ENCODE assay signal across 21 cellular contexts in genomic region chr22:45154383-45154782, GRCh38. TPM values are rescaled to one million over a fixed set of nuclear protein-coding genes. Genes with fewer than 3 reads are reported as not detected.
DNase-seq lines count a peak whose midpoint lies in the region; ATAC-seq, FAIRE-seq and TF ChIP-seq lines count a peak whose summit lies in the region.
"Had no signal": no experiment of that assay in that cellular context is flagged by ENCODE, and none has a peak within 500 bp of the region (broad histone marks: within the 10 kb centered on the region; RNA-seq: fewer than 3 reads in every experiment).

No MANE protein-coding gene starts in this region.

- H3K4me2 ChIP-seq in K562 (ENCODE audit: insufficient read depth, low read length): no peak overlapping the region

- 61% methylated on average over 3 of the region's 3 CpGs for WGBS in K562 (ENCODE audit: insufficient coverage, low coverage, missing lambda C conversion rate)

- peaks cover 2% of the 10 kb centered on the region; the same call in 1 of the 2 replicates for H3K27me3 Mint-ChIP-seq in HFFc6 (ENCODE audit: insufficient read depth)

- H3K9ac ChIP-seq in K562 (ENCODE audit: insufficient read depth in 1 of 2, low read depth in 2 of 2, low read length in 2 of 2): no peak overlapping the region

- no TSS peak for BruUV-seq in K562 (replicated peaks; lab: Mats Ljungman, UMichigan)

- no peaks in the 10 kb centered on the region for H3K9me1 ChIP-seq in K562 (ENCODE audit: control insufficient read depth, insufficient read depth, low read length)

- H3K27me3 ChIP-seq in ACC112 (ENCODE audit: insufficient read depth, low read length): no peaks in the 10 kb centered on the region
- H3K27me3 ChIP-seq in K562 (ENCODE audit: control insufficient read depth in 2 of 2, insufficient read depth in 2 of 2, low read length in 2 of 2): no peaks in the 10 kb centered on the region
- H3K27me3 ChIP-seq: esophagus squamous epithelium had no signal

- H3K79me2 ChIP-seq in ACC112 (ENCODE audit: control insufficient read depth, insufficient read depth, low read length, unreplicated experiment) (peaks cover 21% of the 10 kb centered on the region), K562 (ENCODE audit: control insufficient read depth, insufficient read depth, low read length) (peaks cover 9% of the 10 kb centered on the region; the same call in 1 of the 3 replicates)

- peaks cover 20% of the 10 kb centered on the region for H3K4me1 ChIP-seq in ACC112 (ENCODE audit: control insufficient read depth, insufficient read depth, low read length, unreplicated experiment)
- no peaks in the 10 kb centered on the region; a peak in 1 of 5 replicates for H3K4me1 ChIP-seq in K562 (replicated peaks in 1 of 2; ENCODE audit: control insufficient read depth in 2 of 2, insufficient read depth in 2 of 2, low read length in 2 of 2)

- peak; percentile 50 for DNase-seq in HFFc6
- no peak for DNase-seq in K562 (ENCODE audit: extremely low read depth in 1 of 4, low spot score in 3 of 4)
- peak; percentile 86 for DNase-seq in iris pigment epithelial cell (ENCODE audit: low read depth)
- DNase-seq in DMS114 treated with DMSO at 0.1 percent for 48 hours (lab: John Stamatoyannopoulos, UW; ENCODE audit: unreplicated experiment): no peak
- DNase-seq: activated CD4-positive, alpha-beta T cell treated with anti-CD3 and anti-CD28 coated beads for 4 hours; esophagus squamous epithelium; GOT3; NCI-H1092; NCI-H524 treated with DMSO at 0.1 percent for 48 hours; occipital lobe; OCI-M1; right cardiac atrium; stimulated activated CD4-positive, alpha-beta T cell treated with anti-CD3 and anti-CD28 coated beads, Interleukin-1b, Interleukin-23, amount 100 ng/mL, for 48 hours; T1000 had no signal

- ATAC-seq in K562 (no peak), GM19397 (IDR thresholded peaks at IDR 0.05; ENCODE audit: unreplicated experiment) (no peak), GM21390 (IDR thresholded peaks at IDR 0.05; ENCODE audit: unreplicated experiment) (no peak), HG03469 (IDR thresholded peaks at IDR 0.05; ENCODE audit: unreplicated experiment) (no peak)
- ATAC-seq: left lobe of liver, right cardiac atrium had no signal

- FAIRE-seq in K562 (lab: Jason Lieb, UNC): no peak
- FAIRE-seq: G401.6, urothelium cell line had no signal

- in situ Hi-C loops in K562 (cut with MboI): loop anchor here (10.0 kb wide), 1 partner anchor 50 kb away; no protein-coding TSS in a partner anchor

- no peak for TF ChIP-seq CTCF in HFFc6 (IDR thresholded peaks at IDR 0.05)
- TF ChIP-seq CTCF in K562 (IDR thresholded peaks at IDR 0.05 in 2 of 3, conservative IDR thresholded peaks at IDR 0.05 in 1 of 3; ENCODE audit: insufficient read depth in 2 of 3, low read depth in 1 of 3, low read length in 3 of 3): no peak

- H4K20me1 ChIP-seq in K562 (replicated peaks; ENCODE audit: control insufficient read depth, insufficient read depth, low read length): no peaks in the 10 kb centered on the region

- intact Hi-C loops in K562 (cut with micrococcal nuclease): no loop called here

- H3K27ac ChIP-seq in ACC112 (ENCODE audit: low read depth, low read length) (peak overlapping the region; percentile 42; the same call in 1 of the 2 replicates), K562 (ENCODE audit: extremely low read depth, low read depth, low read length) (no peak overlapping the region)
- H3K27ac ChIP-seq: esophagus squamous epithelium had no signal

- no peak for TF ChIP-seq RAD21 in K562 (CRISPR knock-in tag; conservative IDR thresholded peaks at IDR 0.05 in 1 of 2, IDR thresholded peaks at IDR 0.05 in 1 of 2)

- no peaks in the 10 kb centered on the region for H3K9me3 ChIP-seq in K562 (replicated peaks; ENCODE audit: control insufficient read depth, insufficient read depth, low read depth, low read length)
- H3K9me3 ChIP-seq: esophagus squamous epithelium had no signal

- H3K4me1 Mint-ChIP-seq in HFFc6 (ENCODE audit: low read depth): peaks cover 35% of the 10 kb centered on the region

- POLR2A ChIA-PET in K562 (lab: Yijun Ruan, JAX): no interaction called here

- no peaks in the 10 kb centered on the region for H3K9me3 Mint-ChIP-seq in HFFc6

- H3K36me3 ChIP-seq in ACC112 (ENCODE audit: insufficient read depth, low read length) (peaks cover 13% of the 10 kb centered on the region; the same call in 1 of the 2 replicates), K562 (ENCODE audit: control insufficient read depth, insufficient read depth, low read length) (peaks cover 15% of the 10 kb centered on the region; the same call in 1 of the 3 replicates)

- no peak overlapping the region for H2AFZ ChIP-seq in ACC112 (ENCODE audit: low read length, unreplicated experiment)
- H2AFZ ChIP-seq in K562 (ENCODE audit: low read depth, low read length): no peak overlapping the region

- no peak for TF ChIP-seq EP300 in K562 (IDR thresholded peaks at IDR 0.05; ENCODE audit: low read length)

- no peak overlapping the region for H3K4me3 ChIP-seq in ACC112 (ENCODE audit: low read depth, low read length)
- H3K4me3 ChIP-seq in K562: no peak overlapping the region
- H3K4me3 ChIP-seq: esophagus squamous epithelium had no signal

- peaks cover 34% of the 10 kb centered on the region for H3K36me3 Mint-ChIP-seq in HFFc6 (ENCODE audit: low read depth)

- CTCF ChIA-PET in K562 (lab: Yijun Ruan, JAX; ENCODE audit: low intra/inter-chr PET ratio): no interaction called here

- peak overlapping the region; percentile 8; the same call in 1 of the 2 replicates for H3K4me3 Mint-ChIP-seq in HFFc6

- TF ChIP-seq POLR2A in K562 (conservative IDR thresholded peaks at IDR 0.05): no peak

- H3K27ac Mint-ChIP-seq in HFFc6: peak overlapping the region; percentile 53

TF ChIP-seq in K562, 482 proteins besides CTCF, POLR2A, EP300 and RAD21:
- 0 out of 4 replicates have a peak, but pooled peaks of 1 of the 2 experiments have one; percentile 38 for TF ChIP-seq HDAC1 (IDR thresholded peaks at IDR 0.05)
- TF ChIP-seq RBM25 (IDR thresholded peaks at IDR 0.05; ENCODE audit: low read depth, low read length, severe bottlenecking): peak; percentile 77
- TF ChIP-seq KAT8 (IDR thresholded peaks at IDR 0.05; ENCODE audit: low read depth): no peak
- no peak for TF ChIP-seq GABPB1 (CRISPR knock-in tag; IDR thresholded peaks at IDR 0.05)
- peak; percentile 80 for TF ChIP-seq FOSL1 (tag; conservative IDR thresholded peaks at IDR 0.05)
- TF ChIP-seq SIN3A (IDR thresholded peaks at IDR 0.05; ENCODE audit: borderline replicate concordance in 2 of 2, control insufficient read depth in 1 of 2, low read depth in 2 of 2, low read length in 2 of 2): no peak
- TF ChIP-seq KDM1A (IDR thresholded peaks at IDR 0.05): peak; percentile 57 to 71; a peak in 3 of 4 replicates
- TF ChIP-seq ESRRA (IDR thresholded peaks at IDR 0.05; ENCODE audit: borderline replicate concordance, low read depth): peak; percentile 41
- TF ChIP-seq ZNF274 (IDR thresholded peaks at IDR 0.05; ENCODE audit: borderline replicate concordance, low read depth, low read length): no peak
- TF ChIP-seq BCOR (IDR thresholded peaks at IDR 0.05): 0 out of 2 replicates have a peak, but pooled peaks have one; percentile 40
- TF ChIP-seq HCFC1 (IDR thresholded peaks at IDR 0.05; ENCODE audit: low read depth, low read length): no peak
- TF ChIP-seq ZNF408 (CRISPR knock-in tag; IDR thresholded peaks at IDR 0.05; ENCODE audit: low read depth): no peak
TF ChIP-seq in K562: peak in this region for 6.

RNA-seq across cellular contexts. Expression of gene NUP50, which starts 9.3 kb away (rescaled TPM):
- 10 to 100 TPM; 44.3 to 63.0 (median 56.6) TPM for total RNA-seq in HFFc6 (2021; fragmentation: NEBNext Ultra II Directional; extraction: Animal tissue kit (Norgen Biotek cat#: 25700))
- total RNA-seq in K562 (2011; cell fraction: chromatin; rRNA removed; ENCODE audit: low replicate concordance): 29.2 and 70.6 TPM in 2 replicates
- 26.7 and 30.3 TPM in 2 replicates for total RNA-seq in K562 (2011; cell fraction: nucleolus; rRNA removed)
- 33.5 and 52.8 TPM in 2 replicates for total RNA-seq in K562 (2011; cell fraction: nucleoplasm; rRNA removed)
- total RNA-seq in K562 (2014; rRNA removed) (77.6 and 85.3 TPM in 2 replicates), K562 (2014; rRNA removed; fragmentation: Illumina TruSeq; extraction: Trizol) (55.3 and 62.0 TPM in 2 replicates), K562 (2015; rRNA removed; fragmentation: Illumina TruSeq; extraction: Trizol) (61.8 and 62.2 TPM in 2 replicates), K562 (2021) (83.7 and 84.2 TPM in 2 replicates)
- polyA plus RNA-seq in K562 (2011; rRNA removed) (21.8 and 29.3 TPM in 2 replicates), K562 (2014; fragmentation: Illumina TruSeq; extraction: Trizol) (44.8 and 57.5 TPM in 2 replicates), K562 (2014; fragmentation: Nextera tagmentation; extraction: Ambion mirVana) (10 to 100 TPM; 23.8 to 25.9 TPM), K562 (2014; rRNA removed) (39.3 and 49.3 TPM in 2 replicates)
- 17.4 and 20.5 TPM in 2 replicates for polyA plus RNA-seq in K562 (2011; cell fraction: cytosol; rRNA removed)
- 16.0 and 30.2 TPM in 2 replicates for polyA plus RNA-seq in K562 (2011; cell fraction: nucleus; rRNA removed)
- 23.7 and 44.7 TPM in 2 replicates for polyA plus RNA-seq in K562 (2012)
- polyA minus RNA-seq in K562 (2011; rRNA and poly(A)+ RNA removed): 43.2 and 54.9 TPM in 2 replicates
- polyA minus RNA-seq in K562 (2011; cell fraction: cytosol; rRNA and poly(A)+ RNA removed): 17.9 and 19.7 TPM in 2 replicates
- polyA minus RNA-seq in K562 (2011; cell fraction: nucleus; rRNA and poly(A)+ RNA removed): 22.3 and 30.1 TPM in 2 replicates

Comparison
In these comparisons a context has a peak if more than half of its experiments do, and no peak if none do; other contexts are left out.
1. DNase-seq: peak in HFFc6 (single experiment) and iris pigment epithelial cell (single experiment); none in K562 (0 of 4) and DMS114 treated with DMSO at 0.1 percent for 48 hours (single experiment).